8 cellular contexts compared by ENCODE assay signal in the genomic region with DNA sequence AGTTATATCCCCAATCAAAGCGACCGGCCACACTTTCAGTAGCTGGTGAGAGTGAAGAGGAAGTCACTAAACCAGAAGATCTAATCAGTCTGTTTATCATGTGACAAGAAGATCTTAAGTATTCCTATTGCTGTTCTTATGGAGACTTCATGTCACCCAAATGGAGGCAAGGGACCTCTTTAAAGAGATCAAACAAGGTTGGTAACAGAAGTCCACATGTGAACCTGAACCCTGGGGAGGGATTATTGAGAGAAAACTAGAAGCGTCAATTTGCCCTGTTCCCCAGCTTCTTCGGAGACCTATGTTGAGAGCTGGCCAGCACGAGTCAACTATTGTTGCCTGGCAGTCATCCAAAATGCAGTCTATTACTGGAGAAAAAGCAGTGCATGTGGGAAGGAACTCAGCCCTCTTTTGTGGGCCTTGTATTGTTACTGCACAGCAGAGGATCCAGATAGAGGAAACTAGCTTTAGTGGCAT.
DNase-seq lines count a peak whose midpoint lies in the region; ATAC-seq and TF ChIP-seq lines count a peak whose summit lies in the region.

No MANE protein-coding gene starts in this region.

- no peak overlapping the region for H3K4me3 ChIP-seq in BLaER1 treated with 17β-estradiol and CSF1 and Interleukin-3, amounts not matched to agents 10 nM and 100 nM
- H3K4me3 ChIP-seq in neutrophil (ENCODE audit: low read depth in 1 of 2, low read length in 1 of 2): no peak overlapping the region

- no peaks in the 10 kb centered on the region for H3K27me3 Mint-ChIP-seq in central memory CD8-positive, alpha-beta T cell

- H3K4me1 Mint-ChIP-seq in central memory CD8-positive, alpha-beta T cell: peaks cover 49% of the 10 kb centered on the region

- DNase-seq in NCI-H345 (lab: John Stamatoyannopoulos, UW): peak; percentile 46
- DNase-seq in central memory CD8-positive, alpha-beta T cell (ENCODE audit: low spot score in 2 of 2): no peak
- DNase-seq in NCI-H526 treated with DMSO at 0.1 percent for 48 hours (lab: John Stamatoyannopoulos, UW): no peak
- DNase-seq in DMS79 (lab: John Stamatoyannopoulos, UW): no peak

- H3K4me1 ChIP-seq in BLaER1 treated with 17β-estradiol and CSF1 and Interleukin-3, amounts not matched to agents 10 nM and 100 nM: peaks cover 20 to 58% (median 24%) of the 10 kb centered on the region in 10 experiments
- H3K4me1 ChIP-seq in neutrophil (ENCODE audit: control insufficient read depth in 1 of 2, insufficient read depth in 1 of 2, low read depth in 1 of 2, low read length in 1 of 2): peaks cover 15 to 21% of the 10 kb centered on the region in 2 experiments

- no peaks in the 10 kb centered on the region for H3K36me3 ChIP-seq in BLaER1 treated with 17β-estradiol and CSF1 and Interleukin-3, amounts not matched to agents 10 nM and 100 nM
- H3K36me3 ChIP-seq in neutrophil: no peaks in the 10 kb centered on the region

- H3K4me3 Mint-ChIP-seq in central memory CD8-positive, alpha-beta T cell: peak overlapping the region; percentile 66

- peaks cover 0 to 11% (median 5%) of the 10 kb centered on the region in 11 experiments; a peak in 6 of 22 replicates for H3K9me3 ChIP-seq in BLaER1 treated with 17β-estradiol and CSF1 and Interleukin-3, amounts not matched to agents 10 nM and 100 nM (replicated peaks in 1 of 11)
- no peaks in the 10 kb centered on the region for H3K9me3 ChIP-seq in neutrophil

- no peaks in the 10 kb centered on the region for H3K9me3 Mint-ChIP-seq in central memory CD8-positive, alpha-beta T cell

- peak overlapping the region; percentile 50 to 79 (median 76); a peak in 21 of 22 replicates for H3K27ac ChIP-seq in BLaER1 treated with 17β-estradiol and CSF1 and Interleukin-3, amounts not matched to agents 10 nM and 100 nM
- H3K27ac ChIP-seq in neutrophil: peak overlapping the region; percentile 53

- H3K27me3 ChIP-seq in BLaER1 treated with 17β-estradiol and CSF1 and Interleukin-3, amounts not matched to agents 10 nM and 100 nM: no peaks in the 10 kb centered on the region
- H3K27me3 ChIP-seq in neutrophil: no peaks in the 10 kb centered on the region

- no peak for TF ChIP-seq CTCF in neutrophil (IDR thresholded peaks at IDR 0.05)

- peaks cover 2% of the 10 kb centered on the region for H3K36me3 Mint-ChIP-seq in central memory CD8-positive, alpha-beta T cell (ENCODE audit: insufficient read depth)

- no peaks in the 10 kb centered on the region for H4K20me1 ChIP-seq in BLaER1 treated with 17β-estradiol and CSF1 and Interleukin-3, amounts not matched to agents 10 nM and 100 nM

- peak overlapping the region; percentile 61 to 90 (median 80) for H3K4me2 ChIP-seq in BLaER1 treated with 17β-estradiol and CSF1 and Interleukin-3, amounts not matched to agents 10 nM and 100 nM

- peak overlapping the region; percentile 6 for H3K27ac Mint-ChIP-seq in central memory CD8-positive, alpha-beta T cell (ENCODE audit: low read depth)

- peak overlapping the region in 10 of 11 experiments; percentile 44 to 63 (median 50); a peak in 15 of 22 replicates for H3K9ac ChIP-seq in BLaER1 treated with 17β-estradiol and CSF1 and Interleukin-3, amounts not matched to agents 10 nM and 100 nM

- ATAC-seq in GM21390 (IDR thresholded peaks at IDR 0.05; ENCODE audit: unreplicated experiment): peak; percentile 52
- ATAC-seq in central memory CD8-positive, alpha-beta T cell (replicated peaks; ENCODE audit: extremely low read depth, poor library complexity, severe bottlenecking): peak; percentile 58
- no peak for ATAC-seq in HG02623 (IDR thresholded peaks at IDR 0.05; ENCODE audit: unreplicated experiment)
